ENCODE assay signal across 8 cellular contexts in the genomic region with DNA sequence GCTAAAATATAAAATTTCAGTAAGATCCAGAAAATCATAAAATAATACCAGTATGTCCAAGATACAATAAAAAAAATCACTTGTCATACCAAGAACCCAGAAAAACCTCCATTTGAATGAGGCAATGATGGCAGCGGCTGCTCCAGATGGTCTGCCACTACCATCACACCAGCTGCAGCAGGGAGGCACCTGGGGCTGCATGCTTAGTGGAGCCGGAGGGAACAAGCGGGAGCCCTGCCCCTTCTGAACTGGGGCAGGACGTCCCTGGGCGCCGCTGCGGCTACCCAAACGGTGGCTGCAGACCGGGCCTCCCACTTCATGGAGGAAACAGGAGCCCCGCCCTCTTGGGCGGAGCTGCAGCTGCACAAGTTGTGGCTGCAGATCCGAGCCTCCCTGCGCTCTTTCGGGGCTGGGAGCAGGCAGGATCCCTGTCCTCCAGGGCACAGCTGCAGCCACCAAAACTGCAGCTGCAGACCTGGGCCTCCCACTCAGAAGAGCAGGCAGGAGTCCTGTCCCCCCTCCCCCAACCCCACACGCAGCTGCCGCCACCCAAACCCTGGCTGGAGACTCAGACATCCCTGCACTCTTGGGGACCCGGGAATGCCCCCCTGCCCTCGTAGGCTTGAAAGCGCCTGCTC. TPM values are rescaled to one million over a fixed set of nuclear protein-coding genes. Genes with fewer than 3 reads are reported as not detected.
DNase-seq lines count a peak whose midpoint lies in the region; ATAC-seq, FAIRE-seq and TF ChIP-seq lines count a peak whose summit lies in the region.

No MANE protein-coding gene starts in this region.

- TF ChIP-seq CTCF in GM13976 (IDR thresholded peaks at IDR 0.05; ENCODE audit: borderline replicate concordance, control extremely low read depth, extremely low read depth, insufficient read depth, missing control alignments) (no peak), HepG2 (CRISPR knock-in tag; IDR thresholded peaks at IDR 0.05) (no peak)

- H3K4me3 ChIP-seq in HepG2 (replicated peaks in 1 of 3; ENCODE audit: insufficient read depth in 1 of 3, low read depth in 2 of 3, low read length in 3 of 3): peak overlapping the region; percentile 53 to 78 (median 58)

- H3K9ac ChIP-seq in HepG2 (ENCODE audit: insufficient read depth, low read depth, low read length): peak overlapping the region; percentile 17; the same call in 1 of the 2 replicates

- 0 out of 4 replicates have a peak, but pooled peaks of 1 of the 2 experiments have one; percentile 30 for TF ChIP-seq POLR2A in HepG2 (IDR thresholded peaks at IDR 0.05; ENCODE audit: insufficient read depth in 1 of 2, low read depth in 2 of 2, low read length in 2 of 2)

- no peak for TF ChIP-seq RAD21 in HepG2 (CRISPR knock-in tag; IDR thresholded peaks at IDR 0.05)

- CTCF ChIA-PET in HepG2 (lab: Yijun Ruan, JAX; ENCODE audit: low intra/inter-chr PET ratio, low total read pairs): no interaction called here

- 3% methylated on average over 11 of the region's 19 CpGs for WGBS in HepG2 (ENCODE audit: low lambda C conversion rate)

- no peak for FAIRE-seq in HepG2 (lab: Jason Lieb, UNC)

- intact Hi-C loops in HepG2 (cut with micrococcal nuclease; ENCODE audit: unreplicated experiment): loop anchor here (5.0 kb wide), 1 partner anchor 125 kb away; no protein-coding TSS in a partner anchor

- H3K9me3 ChIP-seq in HepG2 (ENCODE audit: low read length): no peaks in the 10 kb centered on the region

- in situ Hi-C loops in GM13976 (cut with MboI; ENCODE audit: low sequenced_read_pairs, unreplicated experiment) (no loop called here), HepG2 (cut with HindIII; ENCODE audit: extremely low pct_ligation_motif_present, low pct_unique_long_range_greater_than_20kb) (no loop called here)

- H3K79me2 ChIP-seq in HepG2 (ENCODE audit: insufficient read depth, low read length): no peaks in the 10 kb centered on the region

- H4K20me1 ChIP-seq in HepG2 (ENCODE audit: insufficient read depth, low read length): no peaks in the 10 kb centered on the region

- peak; percentile 82 for DNase-seq in GM13976 (ENCODE audit: low spot score)
- DNase-seq in NCI-H2107 (lab: John Stamatoyannopoulos, UW): peak; percentile 79
- peak in 3 of 4 experiments; percentile 26 to 54 (median 46) for DNase-seq in activated CD4-positive, CD25-positive, alpha-beta regulatory T cell (lab: John Stamatoyannopoulos, UW)
- peak; percentile 58 for DNase-seq in cerebellar cortex (ENCODE audit: low spot score)
- DNase-seq in HepG2 (ENCODE audit: low spot score): peak; percentile 77
- peak; percentile 52 to 68 for DNase-seq in stimulated activated CD4-positive, alpha-beta T cell treated with anti-CD3 and anti-CD28 coated beads, Interleukin-4, amount 100 ng/mL, for 48 hours (ENCODE audit: low read depth in 2 of 2)
- DNase-seq in SKM-1 treated with dmso at 0.1 percent for 144 hours (lab: John Stamatoyannopoulos, UW; ENCODE audit: unreplicated experiment): no peak

- peaks cover 22% of the 10 kb centered on the region for H3K4me1 ChIP-seq in HepG2 (ENCODE audit: insufficient read depth, low read length)

- POLR2A ChIA-PET in HepG2 (lab: Yijun Ruan, JAX): interaction anchor here (0.5 to 2.2 kb wide), 5 partner anchors 10 to 264 kb away, joined by 3 to 11 read pairs (median 4); a partner anchor contains a TSS

- no peak for TF ChIP-seq EP300 in HepG2 (IDR thresholded peaks at IDR 0.05; ENCODE audit: low read depth in 2 of 2, low read length in 2 of 2)
- no peak for TF ChIP-seq EP300 in HepG2 (CRISPR knock-in tag; IDR thresholded peaks at IDR 0.05; ENCODE audit: borderline replicate concordance)

- ATAC-seq in HG02870 (IDR thresholded peaks at IDR 0.05; ENCODE audit: unreplicated experiment) (peak; percentile 93), HepG2 (peak; percentile 90)

- no peak overlapping the region for H3K27ac ChIP-seq in HepG2 (ENCODE audit: extremely low read length, insufficient read depth, low read length)

- H3K36me3 ChIP-seq in HepG2 (replicated peaks in 1 of 2; ENCODE audit: control insufficient read depth in 1 of 2, insufficient read depth in 2 of 2, low read length in 2 of 2): no peaks in the 10 kb centered on the region

- BruUV-seq in HepG2 (replicated peaks; lab: Mats Ljungman, UMichigan): no TSS peak

- peak overlapping the region; percentile 42 for H2AFZ ChIP-seq in HepG2 (ENCODE audit: low read length)

- no peaks in the 10 kb centered on the region; a peak in 1 of 5 replicates for H3K27me3 ChIP-seq in HepG2 (ENCODE audit: control insufficient read depth in 1 of 2, insufficient read depth in 2 of 2, low read length in 2 of 2)

- H3K4me2 ChIP-seq in HepG2 (ENCODE audit: low read depth, low read length): peak overlapping the region; percentile 88

TF ChIP-seq in HepG2, 621 proteins besides CTCF, POLR2A, EP300 and RAD21 (continues in another document):
- TF ChIP-seq GZF1 (CRISPR knock-in tag; IDR thresholded peaks at IDR 0.05) (no peak), KDM5B (CRISPR knock-in tag; IDR thresholded peaks at IDR 0.05; ENCODE audit: borderline replicate concordance) (peak; percentile 67; the same call in 1 of the 2 replicates), ZBTB38 (CRISPR knock-in tag; IDR thresholded peaks at IDR 0.05) (peak; percentile 58; the same call in 1 of the 2 replicates), XRCC5 (optimal IDR thresholded peaks at IDR 0.05; ENCODE audit: low read length) (peak; percentile 55), MAZ (IDR thresholded peaks at IDR 0.05; ENCODE audit: borderline replicate concordance, low read depth, low read length) (no peak), MAZ (CRISPR knock-in tag; IDR thresholded peaks at IDR 0.05; ENCODE audit: low read depth) (0 out of 2 replicates have a peak, but pooled peaks have one; percentile 29), ZNF552 (CRISPR knock-in tag; IDR thresholded peaks at IDR 0.05; ENCODE audit: borderline replicate concordance) (peak; percentile 51; the same call in 1 of the 2 replicates)
- TF ChIP-seq, protein P1, sequence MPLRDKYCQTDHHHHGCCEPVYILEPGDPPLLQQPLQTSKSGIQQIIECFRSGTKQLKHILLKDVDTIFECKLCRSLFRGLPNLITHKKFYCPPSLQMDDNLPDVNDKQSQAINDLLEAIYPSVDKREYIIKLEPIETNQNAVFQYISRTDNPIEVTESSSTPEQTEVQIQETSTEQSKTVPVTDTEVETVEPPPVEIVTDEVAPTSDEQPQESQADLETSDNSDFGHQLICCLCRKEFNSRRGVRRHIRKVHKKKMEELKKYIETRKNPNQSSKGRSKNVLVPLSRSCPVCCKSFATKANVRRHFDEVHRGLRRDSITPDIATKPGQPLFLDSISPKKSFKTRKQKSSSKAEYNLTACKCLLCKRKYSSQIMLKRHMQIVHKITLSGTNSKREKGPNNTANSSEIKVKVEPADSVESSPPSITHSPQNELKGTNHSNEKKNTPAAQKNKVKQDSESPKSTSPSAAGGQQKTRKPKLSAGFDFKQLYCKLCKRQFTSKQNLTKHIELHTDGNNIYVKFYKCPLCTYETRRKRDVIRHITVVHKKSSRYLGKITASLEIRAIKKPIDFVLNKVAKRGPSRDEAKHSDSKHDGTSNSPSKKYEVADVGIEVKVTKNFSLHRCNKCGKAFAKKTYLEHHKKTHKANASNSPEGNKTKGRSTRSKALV (CRISPR knock-in tag; IDR thresholded peaks at IDR 0.05): peak; percentile 38; the same call in 1 of the 2 replicates
- TF ChIP-seq, protein P2, sequence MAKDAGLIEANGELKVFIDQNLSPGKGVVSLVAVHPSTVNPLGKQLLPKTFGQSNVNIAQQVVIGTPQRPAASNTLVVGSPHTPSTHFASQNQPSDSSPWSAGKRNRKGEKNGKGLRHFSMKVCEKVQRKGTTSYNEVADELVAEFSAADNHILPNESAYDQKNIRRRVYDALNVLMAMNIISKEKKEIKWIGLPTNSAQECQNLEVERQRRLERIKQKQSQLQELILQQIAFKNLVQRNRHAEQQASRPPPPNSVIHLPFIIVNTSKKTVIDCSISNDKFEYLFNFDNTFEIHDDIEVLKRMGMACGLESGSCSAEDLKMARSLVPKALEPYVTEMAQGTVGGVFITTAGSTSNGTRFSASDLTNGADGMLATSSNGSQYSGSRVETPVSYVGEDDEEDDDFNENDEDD (CRISPR knock-in tag; IDR thresholded peaks at IDR 0.05; ENCODE audit: borderline replicate concordance): peak; percentile 17; the same call in 1 of the 2 replicates

RNA-seq across cellular contexts. Expression of a gene that starts 36.1 kb away (rescaled TPM):
- total RNA-seq in HepG2 (2016; rRNA removed; fragmentation: Illumina TruSeq; extraction: Trizol): not detected in 2 replicates
- total RNA-seq in HepG2 (2016; cell fraction: cytosol; rRNA removed; fragmentation: Illumina TruSeq; extraction: Trizol; ENCODE audit: low read depth): not detected in 2 replicates
- total RNA-seq in HepG2 (2016; cell fraction: insoluble cytoplasmic fraction; rRNA removed; fragmentation: Illumina TruSeq; extraction: Trizol): not detected in 2 replicates
- total RNA-seq in HepG2 (2016; cell fraction: membrane; rRNA removed; fragmentation: Illumina TruSeq; extraction: Trizol): not detected in 2 replicates
- total RNA-seq in HepG2 (2016; cell fraction: nucleus; rRNA removed; fragmentation: Illumina TruSeq; extraction: Trizol): not detected in 2 replicates
- not detected in 2 replicates for polyA plus RNA-seq in HepG2 (2011; rRNA removed)
- not detected in 2 replicates for polyA plus RNA-seq in HepG2 (2011; cell fraction: cytosol; rRNA removed)
- not detected in 2 replicates for polyA plus RNA-seq in HepG2 (2011; cell fraction: nucleus; rRNA removed)
- not detected in 2 replicates for polyA plus RNA-seq in HepG2 (2012)
- polyA plus RNA-seq in HepG2 (2016; cell fraction: cytosol; fragmentation: Illumina TruSeq; extraction: Trizol; ENCODE audit: low read depth): not detected in 2 replicates
- polyA plus RNA-seq in HepG2 (2016; cell fraction: insoluble cytoplasmic fraction; fragmentation: Illumina TruSeq; extraction: Trizol; ENCODE audit: low read depth): not detected in 2 replicates
- not detected in 2 replicates for polyA plus RNA-seq in HepG2 (2016; cell fraction: membrane; fragmentation: Illumina TruSeq; extraction: Trizol; ENCODE audit: low read depth)
- polyA plus RNA-seq in HepG2 (2016; cell fraction: nucleus; fragmentation: Illumina TruSeq; extraction: Trizol; ENCODE audit: insufficient read depth, low read depth): not detected in 2 replicates
- polyA minus RNA-seq in HepG2 (2011; rRNA and poly(A)+ RNA removed; ENCODE audit: low replicate concordance): not detected in 2 replicates
- not detected in 2 replicates for polyA minus RNA-seq in HepG2 (2011; cell fraction: cytosol; rRNA and poly(A)+ RNA removed)
- polyA minus RNA-seq in HepG2 (2011; cell fraction: nucleus; rRNA and poly(A)+ RNA removed): not detected in 2 replicates
